ENCODE assay signal across 9 cellular contexts in genomic region chr22:30705710-30706651, GRCh38. TPM values are rescaled to one million over a fixed set of nuclear protein-coding genes. Genes with fewer than 3 reads are reported as not detected.
DNase-seq lines count a peak whose midpoint lies in the region; ATAC-seq, FAIRE-seq and TF ChIP-seq lines count a peak whose summit lies in the region.
"Had no signal": no experiment of that assay in that cellular context is flagged by ENCODE, and none has a peak within 500 bp of the region (broad histone marks: within the 10 kb centered on the region; RNA-seq: fewer than 3 reads in every experiment).

No MANE protein-coding gene starts in this region.

- DNase-seq in MCF 10A (ENCODE audit: unreplicated experiment): peak; percentile 21
- DNase-seq in mammary epithelial cell: no peak
- DNase-seq in activated CD4-positive, alpha-beta memory T cell treated with anti-CD3 and anti-CD28 coated beads, Interleukin-2, amount 10 ng/mL, durations not matched to agents 7 days and 5 days: peak; percentile 45
- peak; percentile 69 for DNase-seq in occipital lobe (lab: John Stamatoyannopoulos, UW)
- no peak for DNase-seq in UCSD-AML1 (lab: John Stamatoyannopoulos, UW; ENCODE audit: unreplicated experiment)
- DNase-seq in small intestine: no peak
- DNase-seq: pancreas had no signal

- H3K27me3 Mint-ChIP-seq in MCF 10A (ENCODE audit: insufficient read depth, unreplicated experiment): no peaks in the 10 kb centered on the region
- H3K27me3 Mint-ChIP-seq in activated CD4-positive, alpha-beta memory T cell treated with anti-CD3 and anti-CD28 coated beads, Interleukin-2, amount 10 ng/mL, durations not matched to agents 7 days and 5 days: no peaks in the 10 kb centered on the region

- no peak overlapping the region for H3K27ac Mint-ChIP-seq in MCF 10A (ENCODE audit: low read depth, unreplicated experiment)
- H3K27ac Mint-ChIP-seq in activated CD4-positive, alpha-beta memory T cell treated with anti-CD3 and anti-CD28 coated beads, Interleukin-2, amount 10 ng/mL, durations not matched to agents 7 days and 5 days: peak overlapping the region; percentile 76

- H3K36me3 ChIP-seq in mammary epithelial cell (ENCODE audit: insufficient read depth, low read length) (no peaks in the 10 kb centered on the region), small intestine (ENCODE audit: control insufficient read depth in 2 of 2, insufficient read depth in 2 of 2, low read length in 2 of 2) (no peaks in the 10 kb centered on the region)
- H3K36me3 ChIP-seq: pancreas had no signal

- no peak for FAIRE-seq in small intestine (lab: Jason Lieb, UNC)
- FAIRE-seq: pancreas had no signal

- dilution Hi-C loops in mammary epithelial cell (cut with HindIII; ENCODE audit: low sequenced_read_pairs): no loop called here

- H3K79me2 ChIP-seq in mammary epithelial cell (ENCODE audit: insufficient read depth, low read length): no peaks in the 10 kb centered on the region

- no peaks in the 10 kb centered on the region for H3K36me3 Mint-ChIP-seq in MCF 10A (ENCODE audit: insufficient read depth, unreplicated experiment)
- H3K36me3 Mint-ChIP-seq in activated CD4-positive, alpha-beta memory T cell treated with anti-CD3 and anti-CD28 coated beads, Interleukin-2, amount 10 ng/mL, durations not matched to agents 7 days and 5 days (ENCODE audit: low read depth): peaks cover 4% of the 10 kb centered on the region

- in situ Hi-C loops in mammary epithelial cell (cut with MboI; ENCODE audit: low sequenced_read_pairs in 2 of 2): no loop called here

- no peak overlapping the region for H3K9ac ChIP-seq in mammary epithelial cell (ENCODE audit: insufficient read depth, low read length)

- no peak overlapping the region for H3K4me2 ChIP-seq in mammary epithelial cell (ENCODE audit: insufficient read depth, low read depth, low read length)

- H3K4me1 ChIP-seq in mammary epithelial cell (ENCODE audit: insufficient read depth, low read length): peaks cover 5% of the 10 kb centered on the region
- H3K4me1 ChIP-seq in small intestine (ENCODE audit: control insufficient read depth in 2 of 2, insufficient read depth in 1 of 2, low read depth in 1 of 2, low read length in 1 of 2): no peaks in the 10 kb centered on the region
- H3K4me1 ChIP-seq: pancreas had no signal

- BruUV-seq in MCF 10A (replicated peaks; lab: Mats Ljungman, UMichigan) (no TSS peak), mammary epithelial cell (replicated peaks; lab: Mats Ljungman, UMichigan) (no TSS peak)

- H3K27ac ChIP-seq in mammary epithelial cell (ENCODE audit: insufficient read depth, low read depth, low read length) (no peak overlapping the region), small intestine (ENCODE audit: low read depth in 1 of 2, low read length in 1 of 2) (peak overlapping the region in 1 of 2 donors; percentile 54)
- H3K27ac ChIP-seq: pancreas had no signal

- TF ChIP-seq CTCF in MCF 10A (IDR thresholded peaks at IDR 0.05; ENCODE audit: unreplicated experiment): no peak
- no peak for TF ChIP-seq CTCF in mammary epithelial cell (conservative IDR thresholded peaks at IDR 0.05 in 1 of 2, IDR thresholded peaks at IDR 0.05 in 1 of 2; ENCODE audit: extremely low read depth in 1 of 2, insufficient read depth in 1 of 2, low read depth in 1 of 2, low read length in 2 of 2)

- H3K27me3 ChIP-seq in mammary epithelial cell (ENCODE audit: insufficient read depth, low read length): no peaks in the 10 kb centered on the region
- no peaks in the 10 kb centered on the region for H3K27me3 ChIP-seq in small intestine (ENCODE audit: control insufficient read depth in 2 of 2, insufficient read depth in 2 of 2, low read length in 2 of 2)
- H3K27me3 ChIP-seq: pancreas had no signal

- CTCF ChIA-PET in MCF 10A (lab: Yijun Ruan, JAX) (no interaction called here), mammary epithelial cell (lab: Charles Lee; ENCODE audit: low non-redundant PET) (no interaction called here)
- CTCF ChIA-PET in activated CD4-positive, alpha-beta memory T cell treated with anti-CD3 and anti-CD28 coated beads, Interleukin-2, amount 10 ng/mL, durations not matched to agents 7 days and 5 days (lab: Charles Lee): interaction anchor here (0.6 to 2.0 kb wide), 3 partner anchors 40 to 157 kb away, joined by 3 to 12 read pairs (median 3); no protein-coding TSS in a partner anchor

- 86% methylated on average over 11 of the region's 11 CpGs for WGBS in mammary epithelial cell (ENCODE audit: low coverage, missing lambda C conversion rate)
- 49 to 58% (median 53%) methylated on average over 11 of the region's 11 CpGs for WGBS in small intestine, 3 donors

- no peaks in the 10 kb centered on the region for H3K9me3 Mint-ChIP-seq in MCF 10A (ENCODE audit: unreplicated experiment)
- peaks cover 4% of the 10 kb centered on the region for H3K9me3 Mint-ChIP-seq in activated CD4-positive, alpha-beta memory T cell treated with anti-CD3 and anti-CD28 coated beads, Interleukin-2, amount 10 ng/mL, durations not matched to agents 7 days and 5 days

- no peak overlapping the region for H2AFZ ChIP-seq in mammary epithelial cell (ENCODE audit: low read depth, low read length)

- ATAC-seq in HG03354 (IDR thresholded peaks at IDR 0.05; ENCODE audit: poor library complexity, severe bottlenecking, unreplicated experiment): peak; percentile 54
- ATAC-seq in HG03439 (IDR thresholded peaks at IDR 0.05; ENCODE audit: unreplicated experiment): no peak

- no peak overlapping the region for H3K4me3 Mint-ChIP-seq in MCF 10A (ENCODE audit: unreplicated experiment)
- H3K4me3 Mint-ChIP-seq in activated CD4-positive, alpha-beta memory T cell treated with anti-CD3 and anti-CD28 coated beads, Interleukin-2, amount 10 ng/mL, durations not matched to agents 7 days and 5 days: no peak overlapping the region

- H3K9me3 ChIP-seq in mammary epithelial cell (replicated peaks; ENCODE audit: insufficient read depth, low read length) (no peaks in the 10 kb centered on the region), small intestine (ENCODE audit: control insufficient read depth, low read depth) (no peaks in the 10 kb centered on the region)
- H3K9me3 ChIP-seq: pancreas had no signal

- H3K4me3 ChIP-seq in mammary epithelial cell (replicated peaks in 1 of 3; ENCODE audit: insufficient read depth in 1 of 3, low read depth in 2 of 3, low read length in 3 of 3) (no peak overlapping the region), small intestine (ENCODE audit: low read depth in 1 of 2, low read length in 2 of 2) (no peak overlapping the region)
- H3K4me3 ChIP-seq: pancreas had no signal

- H3K4me1 Mint-ChIP-seq in MCF 10A (ENCODE audit: insufficient read depth, unreplicated experiment): peaks cover 6% of the 10 kb centered on the region
- H3K4me1 Mint-ChIP-seq in activated CD4-positive, alpha-beta memory T cell treated with anti-CD3 and anti-CD28 coated beads, Interleukin-2, amount 10 ng/mL, durations not matched to agents 7 days and 5 days: peaks cover 41% of the 10 kb centered on the region

- H4K20me1 ChIP-seq in mammary epithelial cell (ENCODE audit: insufficient read depth, low read length): no peaks in the 10 kb centered on the region

- intact Hi-C loops in MCF 10A (cut with micrococcal nuclease) (no loop called here), mammary epithelial cell (cut with micrococcal nuclease) (no loop called here)

- POLR2A ChIA-PET in MCF 10A (lab: Yijun Ruan, JAX): interaction anchor here (0.8 kb wide), 1 partner anchor 236 kb away, joined by 3 read pairs; no protein-coding TSS in a partner anchor
- POLR2A ChIA-PET in activated CD4-positive, alpha-beta memory T cell treated with anti-CD3 and anti-CD28 coated beads, Interleukin-2, amount 10 ng/mL, durations not matched to agents 7 days and 5 days (lab: Charles Lee): interaction anchor here (0.9 to 1.8 kb wide), 6 partner anchors 12 to 504 kb away, joined by 3 to 11 read pairs (median 4); partner anchors contain the start of genes OSBP2 and SLC35E4

RNA-seq across cellular contexts. Expression of gene OSBP2, which starts 11.3 kb away (rescaled TPM):
- total RNA-seq in MCF 10A (2022): 276 and 338 TPM in 2 replicates
- total RNA-seq in mammary epithelial cell: 10 to 100 TPM in 1 of 2 donors, 1 to 10 TPM in 1; 4.7 to 24.7 TPM
- 7.1 TPM for polyA plus RNA-seq in mammary epithelial cell
- polyA minus RNA-seq in mammary epithelial cell: 24.4 TPM
- 1 to 10 TPM; 4.8 to 5.0 TPM for total RNA-seq in activated CD4-positive, alpha-beta memory T cell treated with anti-CD3 and anti-CD28 coated beads, Interleukin-2, amount 10 ng/mL, durations not matched to agents 7 days and 5 days
- 27.0 TPM for total RNA-seq in occipital lobe
- polyA plus RNA-seq in small intestine: 1 to 10 TPM; 1.3 to 2.2 (median 1.4) TPM

RNA-seq across cellular contexts. Expression of gene DUSP18, which starts 38.3 kb away (rescaled TPM):
- total RNA-seq in MCF 10A (2022) (5.6 and 6.5 TPM in 2 replicates), mammary epithelial cell (10 to 100 TPM in 1 of 2 donors, 1 to 10 TPM in 1; 8.3 to 10.5 TPM), occipital lobe (22.9 TPM)
- polyA plus RNA-seq in mammary epithelial cell (15.0 TPM), small intestine (1 to 10 TPM; 4.3 to 9.4 (median 6.0) TPM)
- 22.5 TPM for polyA minus RNA-seq in mammary epithelial cell
- total RNA-seq in activated CD4-positive, alpha-beta memory T cell treated with anti-CD3 and anti-CD28 coated beads, Interleukin-2, amount 10 ng/mL, durations not matched to agents 7 days and 5 days: 10 to 100 TPM; 14.3 to 18.5 TPM

Comparison
In these comparisons a context has a peak if more than half of its experiments do, and no peak if none do; other contexts are left out.
1. DNase-seq: peak in MCF 10A (single experiment), activated CD4-positive, alpha-beta memory T cell treated with anti-CD3 and anti-CD28 coated beads, Interleukin-2, amount 10 ng/mL, durations not matched to agents 7 days and 5 days (single experiment) and occipital lobe (single experiment); none in mammary epithelial cell (single experiment), UCSD-AML1 (single experiment) and small intestine (single experiment).